8 cellular contexts compared by ENCODE assay signal in genomic region chr9:15307523-15307841, GRCh38. TPM values are rescaled to one million over a fixed set of nuclear protein-coding genes. Genes with fewer than 3 reads are reported as not detected.
DNase-seq lines count a peak whose midpoint lies in the region; ATAC-seq and TF ChIP-seq lines count a peak whose summit lies in the region.

No MANE protein-coding gene starts in this region.

- no peaks in the 10 kb centered on the region for H4K20me1 ChIP-seq in HCT116 (ENCODE audit: insufficient read depth)
- no peaks in the 10 kb centered on the region for H4K20me1 ChIP-seq in SU-DHL-6 (ENCODE audit: low read depth, low read length)

- H3K4me1 ChIP-seq in ES-I3 (ENCODE audit: insufficient read depth, low read length) (0 out of 2 replicates have a peak, but pooled peaks cover 7% of the 10 kb centered on the region), HCT116 (ENCODE audit: control insufficient read depth in 1 of 2, insufficient read depth in 2 of 2, low read length in 2 of 2) (peaks cover 5 to 17% of the 10 kb centered on the region in 2 experiments; a peak in 3 of 4 replicates), tibial artery (peaks cover 0 to 24% (median 6%) of the 10 kb centered on the region in 4 donors)

- peak; percentile 59 for ATAC-seq in HCT116
- ATAC-seq in HG02870 (IDR thresholded peaks at IDR 0.05; ENCODE audit: unreplicated experiment) = no peak

- CTCF ChIA-PET in HCT116 (lab: Charles Lee) = interaction anchor here (1.0 to 1.2 kb wide), 5 partner anchors 30 to 299 kb away, joined by 3 to 4 read pairs (median 3); no protein-coding TSS in a partner anchor

- peak overlapping the region; percentile 93 for H3K4me2 ChIP-seq in HCT116 (ENCODE audit: low read length)
- peak overlapping the region; percentile 87 for H3K4me2 ChIP-seq in SU-DHL-6 (ENCODE audit: low read depth, low read length, poor library complexity, severe bottlenecking)

- H2AFZ ChIP-seq in HCT116 (ENCODE audit: low read depth, low read length, poor library complexity, severe bottlenecking) (peak overlapping the region; percentile 93), SU-DHL-6 (ENCODE audit: low read depth, low read length, severe bottlenecking) (peak overlapping the region; percentile 99)

- RAD21 ChIA-PET in HCT116 (lab: Charles Lee; ENCODE audit: low non-redundant PET in 1 of 2, low total read pairs in 2 of 2, uncharacterized antibody in 2 of 2, unreplicated experiment in 2 of 2) = no interaction called here

- H3F3A ChIP-seq in SU-DHL-6 (ENCODE audit: insufficient read depth) = peaks cover 12% of the 10 kb centered on the region

- POLR2A ChIA-PET in HCT116 (lab: Charles Lee) = no interaction called here

- intact Hi-C loops in HCT116 (cut with micrococcal nuclease) = no loop called here
- intact Hi-C loops in tibial artery (cut with DNase I; ENCODE audit: low total_unique reads) = loop anchor here (5.0 to 10.0 kb wide), 2 partner anchors 95 to 117 kb away; partner anchors contain the start of gene SNAPC3

- DNase-seq in HCT116 (ENCODE audit: low read depth, low spot score) (no peak), tibial artery (no peak), medulla oblongata (ENCODE audit: extremely low spot score) (no peak), middle frontal gyrus (ENCODE audit: extremely low spot score, low spot score) (no peak)

- H3K27me3 ChIP-seq in HCT116 (ENCODE audit: insufficient read depth, low read length) (no peaks in the 10 kb centered on the region), SU-DHL-6 (ENCODE audit: low read length) (no peaks in the 10 kb centered on the region), tibial artery (no peaks in the 10 kb centered on the region)

- no peaks in the 10 kb centered on the region for H3K9me3 ChIP-seq in ES-I3 (ENCODE audit: control insufficient read depth, insufficient read depth, low read length)
- no peaks in the 10 kb centered on the region for H3K9me3 ChIP-seq in HCT116 (ENCODE audit: control insufficient read depth in 1 of 2, insufficient read depth in 1 of 2, low read depth in 1 of 2, low read length in 2 of 2)
- no peaks in the 10 kb centered on the region for H3K9me3 ChIP-seq in SU-DHL-6 (ENCODE audit: insufficient read depth, low read length)
- no peaks in the 10 kb centered on the region for H3K9me3 ChIP-seq in iPS-18c (ENCODE audit: control insufficient read depth, insufficient read depth, low read length)
- no peaks in the 10 kb centered on the region for H3K9me3 ChIP-seq in tibial artery

- no TSS peak for BruUV-seq in HCT116 (replicated peaks; lab: Mats Ljungman, UMichigan)

- H3K4me3 ChIP-seq in HCT116 (replicated peaks in 1 of 2; ENCODE audit: low read depth in 1 of 2, low read length in 2 of 2) (peak overlapping the region; percentile 32 to 74), SU-DHL-6 (ENCODE audit: insufficient read depth, low read length, poor library complexity, severe bottlenecking) (peak overlapping the region; percentile 68), iPS-18c (ENCODE audit: insufficient read depth, low read depth, low read length) (peak overlapping the region; percentile 26; the same call in 1 of the 2 replicates), tibial artery (peak overlapping the region; percentile 90 to 92)

- TF ChIP-seq RAD21 in HCT116 (IDR thresholded peaks at IDR 0.05; ENCODE audit: low read depth) = no peak

- TF ChIP-seq CTCF in HCT116 (IDR thresholded peaks at IDR 0.05 in 2 of 3, conservative IDR thresholded peaks at IDR 0.05 in 1 of 3; ENCODE audit: borderline replicate concordance in 1 of 3, insufficient read depth in 1 of 3, low read depth in 2 of 3, low read length in 2 of 3) (0 out of 6 replicates have a peak, but pooled peaks of 1 of the 3 experiments have one; percentile 7), SU-DHL-6 (IDR thresholded peaks at IDR 0.05; ENCODE audit: insufficient read depth, low read length, poor library complexity, severe bottlenecking) (no peak), tibial artery (IDR thresholded peaks at IDR 0.05) (no peak)

- H3K27ac ChIP-seq in HCT116 (ENCODE audit: low read depth, low read length) (no peak overlapping the region), SU-DHL-6 (ENCODE audit: low read depth, low read length) (no peak overlapping the region), tibial artery (peak overlapping the region; percentile 94 to 95)

- no peaks in the 10 kb centered on the region for H3K79me2 ChIP-seq in HCT116 (ENCODE audit: insufficient read depth, low read length)
- no peaks in the 10 kb centered on the region for H3K79me2 ChIP-seq in SU-DHL-6 (ENCODE audit: insufficient read depth, low read length)

- H3K36me3 ChIP-seq in ES-I3 (ENCODE audit: insufficient read depth, low read length) (no peaks in the 10 kb centered on the region), HCT116 (ENCODE audit: control insufficient read depth in 1 of 2, insufficient read depth in 2 of 2, low read length in 2 of 2) (no peaks in the 10 kb centered on the region), SU-DHL-6 (ENCODE audit: low read length) (no peaks in the 10 kb centered on the region), tibial artery (no peaks in the 10 kb centered on the region)

- H3K9me2 ChIP-seq in HCT116 (ENCODE audit: insufficient read depth) (no peaks in the 10 kb centered on the region), SU-DHL-6 (replicated peaks; ENCODE audit: insufficient read depth, low read length) (no peaks in the 10 kb centered on the region)

- TF ChIP-seq POLR2A in HCT116 (IDR thresholded peaks at IDR 0.05; ENCODE audit: borderline replicate concordance, extremely low read depth, insufficient read depth, insufficient read length) = no peak

- H3K9ac ChIP-seq in ES-I3 (ENCODE audit: low read depth, low read length) (peak overlapping the region; percentile 85; the same call in 1 of the 2 replicates), HCT116 (ENCODE audit: low read length) (peak overlapping the region; percentile 66), SU-DHL-6 (ENCODE audit: low read length) (peak overlapping the region; percentile 58)

TF ChIP-seq in HCT116, 20 proteins besides CTCF, POLR2A, EP300 and RAD21:
- no peak for TF ChIP-seq CBX3 (IDR thresholded peaks at IDR 0.05; ENCODE audit: low read depth)
- peak; percentile 24; the same call in 1 of the 2 replicates for TF ChIP-seq ZFX (IDR thresholded peaks at IDR 0.05)
TF ChIP-seq in HCT116: peak in this region for 1.

RNA-seq across cellular contexts. Expression of gene TTC39B, which starts 0.5 kb away (rescaled TPM):
- 7.4 TPM for total RNA-seq in HCT116 (2021; ENCODE audit: unreplicated experiment)
- 2.0 and 3.4 TPM in 2 replicates for polyA plus RNA-seq in HCT116 (2012)

Comparison
In these comparisons a context has a peak if more than half of its experiments do, and no peak if none do; other contexts are left out.
1. H3K27ac ChIP-seq: peak in tibial artery (2 of 2); none in HCT116 (single experiment) and SU-DHL-6 (single experiment).
2. H3K4me3 ChIP-seq: peak in every context shown above with its lines; median percentile 91 in tibial artery; 68 in SU-DHL-6; 53 in HCT116; 26 in iPS-18c.
3. Peak in every context shown above with its lines, with median percentiles within 50 percentile points of each other: H3K9ac ChIP-seq.